In genomic region chr6:167268683-167269280, GRCh38 we compare ENCODE assay signal across 36 cellular contexts. TPM values are rescaled to one million over a fixed set of nuclear protein-coding genes. Genes with fewer than 3 reads are reported as not detected.
DNase-seq lines count a peak whose midpoint lies in the region; ATAC-seq, FAIRE-seq and TF ChIP-seq lines count a peak whose summit lies in the region.
"Had no signal": no experiment of that assay in that cellular context is flagged by ENCODE, and none has a peak within 500 bp of the region (broad histone marks: within the 10 kb centered on the region; RNA-seq: fewer than 3 reads in every experiment).

No MANE protein-coding gene starts in this region.

- H3K4me3 Mint-ChIP-seq in Caco-2 (ENCODE audit: unreplicated experiment), result peak overlapping the region; percentile 72
- no peak overlapping the region for H3K4me3 Mint-ChIP-seq in mesothelial cell of epicardium
- H3K4me3 Mint-ChIP-seq: activated CD4-positive, alpha-beta memory T cell treated with anti-CD3 and anti-CD28 coated beads for 36 hours; activated T-cell treated with anti-CD3 and anti-CD28 coated beads, Interleukin-2, amount 50 U/mL, for 72 hours; CD14-positive monocyte; natural killer cell had no signal

- POLR2A ChIA-PET in Caco-2 (lab: Charles Lee), result interaction anchor here (0.5 to 1.3 kb wide), 6 partner anchors 14 to 156 kb away, joined by 3 to 6 read pairs (median 4); no protein-coding TSS in a partner anchor

- TF ChIP-seq CTCF in Caco-2 (IDR thresholded peaks at IDR 0.05; ENCODE audit: insufficient read depth in 1 of 2, low read depth in 1 of 2, low read length in 1 of 2, severe bottlenecking in 1 of 2, unreplicated experiment in 1 of 2), result no peak
- no peak for TF ChIP-seq CTCF in mesothelial cell of epicardium (IDR thresholded peaks at IDR 0.05; ENCODE audit: unreplicated experiment)
- TF ChIP-seq CTCF in kidney (IDR thresholded peaks at IDR 0.05; ENCODE audit: borderline replicate concordance, extremely low read depth, insufficient read depth), result no peak
- no peak for TF ChIP-seq CTCF in GM13976 (IDR thresholded peaks at IDR 0.05; ENCODE audit: borderline replicate concordance, control extremely low read depth, extremely low read depth, insufficient read depth, missing control alignments)

- H3K27me3 Mint-ChIP-seq in Caco-2 (ENCODE audit: insufficient read depth, unreplicated experiment), result no peaks in the 10 kb centered on the region
- H3K27me3 Mint-ChIP-seq in mesothelial cell of epicardium (ENCODE audit: low read depth), result no peaks in the 10 kb centered on the region

- H3K4me1 ChIP-seq in Caco-2, result peaks cover 68% of the 10 kb centered on the region
- H3K4me1 ChIP-seq in kidney (ENCODE audit: control insufficient read depth in 1 of 2, insufficient read depth in 1 of 2, low read depth in 1 of 2, low read length in 2 of 2), result peaks cover 0 to 4% of the 10 kb centered on the region in 2 donors
- H3K4me1 ChIP-seq: lower lobe of right lung, uterus had no signal

- H3K27ac Mint-ChIP-seq in Caco-2 (ENCODE audit: unreplicated experiment), result peak overlapping the region; percentile 94
- H3K27ac Mint-ChIP-seq in mesothelial cell of epicardium, result peak overlapping the region; percentile 41
- H3K27ac Mint-ChIP-seq: activated CD4-positive, alpha-beta memory T cell treated with anti-CD3 and anti-CD28 coated beads for 36 hours; activated T-cell treated with anti-CD3 and anti-CD28 coated beads, Interleukin-2, amount 50 U/mL, for 72 hours; CD14-positive monocyte; natural killer cell had no signal

- H3K36me3 ChIP-seq in Caco-2 (ENCODE audit: control insufficient read depth, insufficient read depth, low read length) (no peaks in the 10 kb centered on the region), kidney (ENCODE audit: control insufficient read depth in 1 of 2, insufficient read depth in 2 of 2, low read length in 2 of 2) (no peaks in the 10 kb centered on the region)
- H3K36me3 ChIP-seq: lower lobe of right lung, uterus had no signal

- BruUV-seq in Caco-2 (replicated peaks; lab: Mats Ljungman, UMichigan), result no TSS peak

- no peaks in the 10 kb centered on the region for H3K27me3 ChIP-seq in Caco-2 (replicated peaks; ENCODE audit: control insufficient read depth, insufficient read depth, low read length)
- H3K27me3 ChIP-seq: uterus had no signal

- DNase-seq in Caco-2, result peak; percentile 93 to 94
- DNase-seq in HuH-7 (ENCODE audit: low spot score), result peak; percentile 82
- no peak for DNase-seq in mesothelial cell of epicardium (ENCODE audit: low spot score in 2 of 2, unreplicated experiment in 2 of 2)
- DNase-seq in stimulated activated CD4-positive, alpha-beta T cell treated with anti-CD3 and anti-CD28 coated beads, Interleukin-4, amount 100 ng/mL, for 1 hour, result no peak
- DNase-seq in kidney, result no peak
- no peak for DNase-seq in GM13976 (ENCODE audit: low spot score)
- DNase-seq in NCI-H2029 treated with DMSO at 0.1 percent for 48 hours (lab: John Stamatoyannopoulos, UW), result no peak
- DNase-seq: 8988T; activated CD4-positive, alpha-beta memory T cell treated with anti-CD3 and anti-CD28 coated beads for 36 hours; activated CD4-positive, alpha-beta T cell treated with anti-CD3 and anti-CD28 coated beads for 1 hour; activated T-cell treated with anti-CD3 and anti-CD28 coated beads, Interleukin-2, amount 50 U/mL, for 72 hours; cortex of kidney; effector memory CD4-positive, alpha-beta T cell; HCEC 1CT; lower lobe of right lung; mucosa of descending colon; natural killer cell; NCI-H2081 treated with DMSO at 0.1 percent for 48 hours; NCI-H226; retina; Right ventricle myocardium superior; small intestine; stimulated activated naive CD4-positive, alpha-beta T cell treated with Interleukin-2 at 50 U/mL for 16 hours; uterus had no signal

- H3K4me1 Mint-ChIP-seq in Caco-2 (ENCODE audit: low read depth, unreplicated experiment), result peaks cover 55% of the 10 kb centered on the region
- H3K4me1 Mint-ChIP-seq in mesothelial cell of epicardium, result peaks cover 37% of the 10 kb centered on the region
- H3K4me1 Mint-ChIP-seq: CD14-positive monocyte, natural killer cell had no signal

- CTCF ChIA-PET in Caco-2 (lab: Charles Lee), result interaction anchor here (1.0 kb wide), 1 partner anchor 82 kb away, joined by 5 read pairs; no protein-coding TSS in a partner anchor

- intact Hi-C loops in Caco-2 (cut with micrococcal nuclease; ENCODE audit: unreplicated experiment), result loop anchor here (1.0 to 2.0 kb wide), 2 partner anchors 36 to 48 kb away; no protein-coding TSS in a partner anchor
- intact Hi-C loops in kidney (cut with DNase I), result no loop called here

- in situ Hi-C loops in GM13976 (cut with MboI; ENCODE audit: low sequenced_read_pairs, unreplicated experiment), result no loop called here

- peak; percentile 42 for ATAC-seq in esophagus mucosa
- ATAC-seq: activated T-cell treated with anti-CD3 and anti-CD28 coated beads, Interleukin-2, amount 50 U/mL, for 72 hours; lower lobe of right lung; mucosa of descending colon; natural killer cell; Panc1; SK-N-SH treated with all-trans-retinoic acid at 6 μM for 48 hours had no signal

- no peak overlapping the region for H3K9ac ChIP-seq in kidney (ENCODE audit: low read length in 2 of 2)

- H3K9me3 Mint-ChIP-seq in Caco-2 (ENCODE audit: unreplicated experiment) (no peaks in the 10 kb centered on the region), mesothelial cell of epicardium (peaks cover 2% of the 10 kb centered on the region)
- H3K9me3 Mint-ChIP-seq: activated CD4-positive, alpha-beta memory T cell treated with anti-CD3 and anti-CD28 coated beads for 36 hours; activated T-cell treated with anti-CD3 and anti-CD28 coated beads, Interleukin-2, amount 50 U/mL, for 72 hours; CD14-positive monocyte; natural killer cell had no signal

- peak overlapping the region; percentile 11; the same call in 1 of the 2 replicates for H3K4me3 ChIP-seq in Caco-2 (ENCODE audit: low read depth, low read length)
- no peak overlapping the region for H3K4me3 ChIP-seq in kidney (ENCODE audit: low read length in 2 of 2)
- H3K4me3 ChIP-seq: lower lobe of right lung, mucosa of descending colon, uterus had no signal

- H3K9me3 ChIP-seq in Caco-2, result no peaks in the 10 kb centered on the region
- no peaks in the 10 kb centered on the region for H3K9me3 ChIP-seq in kidney (ENCODE audit: control insufficient read depth in 1 of 2, low read length in 2 of 2)
- H3K9me3 ChIP-seq: lower lobe of right lung, mucosa of descending colon, uterus had no signal

- no peak for FAIRE-seq in kidney (lab: Jason Lieb, UNC)
- FAIRE-seq: astrocyte, islet of Langerhans, small intestine had no signal

- no peak overlapping the region for H3K27ac ChIP-seq in kidney (ENCODE audit: low read depth in 2 of 2, low read length in 2 of 2)
- H3K27ac ChIP-seq: lower lobe of right lung, uterus had no signal

- H3K36me3 Mint-ChIP-seq in Caco-2 (ENCODE audit: insufficient read depth, unreplicated experiment), result peaks cover 35% of the 10 kb centered on the region
- H3K36me3 Mint-ChIP-seq in mesothelial cell of epicardium, result no peaks in the 10 kb centered on the region
- H3K36me3 Mint-ChIP-seq: activated CD4-positive, alpha-beta memory T cell treated with anti-CD3 and anti-CD28 coated beads for 36 hours; CD14-positive monocyte; natural killer cell had no signal

RNA-seq across cellular contexts. Expression of gene UNC93A, which starts 22.3 kb away (rescaled TPM):
- total RNA-seq in Caco-2 (2022) (32.3 and 36.1 TPM in 2 replicates), esophagus mucosa (4.5 TPM), mesothelial cell of epicardium (not detected in 3 replicates), kidney (not detected)
- 0.56 TPM for polyA plus RNA-seq in kidney (ENCODE audit: insufficient read depth, low read depth, low replicate concordance)
- total RNA-seq: activated CD4-positive, alpha-beta memory T cell treated with anti-CD3 and anti-CD28 coated beads for 36 hours; activated T-cell treated with anti-CD3 and anti-CD28 coated beads, Interleukin-2, amount 50 U/mL, for 72 hours; astrocyte; cardiac septum; epithelial cell of proximal tubule; lower lobe of right lung; M059J; natural killer cell; osteocyte; Right ventricle myocardium superior; T-helper 2 cell treated with Interferon-gamma antibody and Interleukin-4, amounts not matched to agents 100 ng/mL and 5 ng/mL, for 36 hours; temporal lobe had no signal
- polyA plus RNA-seq: CD14-positive monocyte had no signal

RNA-seq across cellular contexts. Expression of gene TTLL2, which starts 56.1 kb away (rescaled TPM):
- total RNA-seq in Caco-2 (2022), result 0.12 TPM in 1 of 2 replicates, not detected in the other
- not detected for total RNA-seq in esophagus mucosa
- total RNA-seq in mesothelial cell of epicardium, result not detected in 3 replicates
- not detected for total RNA-seq in kidney
- polyA plus RNA-seq in kidney (ENCODE audit: insufficient read depth, low read depth, low replicate concordance), result not detected
- total RNA-seq: activated CD4-positive, alpha-beta memory T cell treated with anti-CD3 and anti-CD28 coated beads for 36 hours; activated T-cell treated with anti-CD3 and anti-CD28 coated beads, Interleukin-2, amount 50 U/mL, for 72 hours; astrocyte; cardiac septum; epithelial cell of proximal tubule; lower lobe of right lung; M059J; mucosa of descending colon; natural killer cell; osteocyte; Right ventricle myocardium superior; T-helper 2 cell treated with Interferon-gamma antibody and Interleukin-4, amounts not matched to agents 100 ng/mL and 5 ng/mL, for 36 hours; uterus had no signal
- polyA plus RNA-seq: CD14-positive monocyte, small intestine had no signal

Comparison
In these comparisons a context has a peak if more than half of its experiments do, and no peak if none do; other contexts are left out.
1. DNase-seq: peak in Caco-2 (2 of 2) and HuH-7 (single experiment); none in mesothelial cell of epicardium (0 of 2), stimulated activated CD4-positive, alpha-beta T cell treated with anti-CD3 and anti-CD28 coated beads, Interleukin-4, amount 100 ng/mL, for 1 hour (single experiment), kidney (single experiment), GM13976 (single experiment) and NCI-H2029 treated with DMSO at 0.1 percent for 48 hours (single experiment).